Comparison of ENCODE assay signal across 14 cellular contexts in the genomic region with DNA sequence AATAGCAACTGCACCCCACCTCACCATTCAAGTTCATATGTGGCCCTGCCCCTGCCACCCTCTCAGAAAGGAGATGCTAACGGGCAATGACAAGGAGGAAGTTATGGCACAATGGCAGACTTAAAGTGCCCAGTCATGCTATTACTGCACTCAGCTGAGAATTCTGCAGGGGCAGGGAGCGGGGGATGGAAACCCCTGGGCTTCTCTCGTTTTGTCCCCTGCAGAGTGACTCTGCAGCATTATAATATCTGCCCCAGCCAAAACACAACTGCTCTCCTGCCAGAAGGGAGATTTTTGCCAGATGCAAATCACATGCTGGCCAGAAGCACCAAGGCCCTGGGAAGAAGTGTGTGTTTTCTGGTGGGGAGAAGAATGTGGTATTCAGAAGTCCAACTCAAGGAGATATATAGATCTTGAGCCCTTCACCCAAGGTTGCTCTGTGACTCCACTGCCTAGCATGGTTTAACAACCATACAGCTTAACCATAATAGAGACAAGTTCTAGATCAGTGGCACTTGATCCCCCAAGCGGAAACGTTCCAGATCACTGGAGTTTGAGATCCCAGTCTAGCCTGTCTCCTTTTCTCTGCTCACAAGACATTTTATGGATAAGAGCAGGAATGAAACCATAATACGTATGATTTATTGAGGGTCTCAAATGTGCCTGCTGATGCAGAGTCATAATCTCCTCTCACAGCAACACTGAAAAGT.
A peak's percentile ranks its signal among the peaks of the same experiment; 100 is the strongest.
DNase-seq lines count a peak whose midpoint lies in the region; ATAC-seq and TF ChIP-seq lines count a peak whose summit lies in the region.
"Had no signal": no experiment of that assay in that cellular context is flagged by ENCODE, and none has a peak within 500 bp of the region (broad histone marks: within the 10 kb centered on the region; RNA-seq: fewer than 3 reads in every experiment).

No MANE protein-coding gene starts in this region.

- H3K27ac ChIP-seq in dorsolateral prefrontal cortex = no peak overlapping the region
- H3K27ac ChIP-seq: colonic mucosa had no signal

- H3K4me3 ChIP-seq in choroid plexus epithelial cell (ENCODE audit: low read depth, low read length) (no peak overlapping the region), dorsolateral prefrontal cortex (no peak overlapping the region)
- H3K4me3 ChIP-seq: colonic mucosa had no signal

- peaks cover 0 to 5% of the 10 kb centered on the region in 2 donors for H3K36me3 Mint-ChIP-seq in CD14-positive monocyte
- H3K36me3 Mint-ChIP-seq in T-helper 17 cell (ENCODE audit: low read depth) = peaks cover 2% of the 10 kb centered on the region

- DNase-seq in CD14-positive monocyte (ENCODE audit: low spot score) (peak; percentile 70), MV-4-11 (lab: John Stamatoyannopoulos, UW) (peak; percentile 54), choroid plexus epithelial cell (ENCODE audit: low read depth) (peak; percentile 45), midbrain (lab: John Stamatoyannopoulos, UW) (peak; percentile 25), T-helper 17 cell (no peak), NCI-H128 (lab: John Stamatoyannopoulos, UW; ENCODE audit: unreplicated experiment) (no peak), dorsolateral prefrontal cortex (no peak)
- DNase-seq: activated CD4-positive, alpha-beta T cell treated with anti-CD3 and anti-CD28 coated beads for 36 hours; activated gamma-delta T cell treated with Interleukin-2 at 50 U/mL for 16 hours; CD4-positive, alpha-beta T cell; colonic mucosa; glutamatergic neuron; NCI-H2029 had no signal

- TF ChIP-seq CTCF in CD14-positive monocyte (IDR thresholded peaks at IDR 0.05) (no peak), choroid plexus epithelial cell (conservative IDR thresholded peaks at IDR 0.05; ENCODE audit: low read depth, low read length) (no peak), dorsolateral prefrontal cortex (IDR thresholded peaks at IDR 0.05 in 54 of 56, conservative IDR thresholded peaks at IDR 0.05 in 2 of 56; ENCODE audit: low read depth in 1 of 56, partially characterized antibody in 56 of 56) (no peak)

- no peaks in the 10 kb centered on the region for H3K27me3 Mint-ChIP-seq in CD14-positive monocyte (ENCODE audit: low read depth in 3 of 3)
- H3K27me3 Mint-ChIP-seq in T-helper 17 cell = no peaks in the 10 kb centered on the region
- H3K27me3 Mint-ChIP-seq: activated CD4-positive, alpha-beta T cell treated with anti-CD3 and anti-CD28 coated beads for 36 hours; CD4-positive, alpha-beta T cell had no signal

- H3K27ac Mint-ChIP-seq in CD14-positive monocyte = peak overlapping the region; percentile 77 to 94 (median 92)
- no peak overlapping the region for H3K27ac Mint-ChIP-seq in T-helper 17 cell
- H3K27ac Mint-ChIP-seq: activated CD4-positive, alpha-beta T cell treated with anti-CD3 and anti-CD28 coated beads for 36 hours had no signal

- peaks cover 42% of the 10 kb centered on the region for H3K4me1 Mint-ChIP-seq in CD14-positive monocyte
- peaks cover 46% of the 10 kb centered on the region for H3K4me1 Mint-ChIP-seq in T-helper 17 cell

- no peaks in the 10 kb centered on the region for H3K9me3 ChIP-seq in T-helper 17 cell (ENCODE audit: control insufficient read depth, low read length, poor library complexity, severe bottlenecking)
- H3K9me3 ChIP-seq: colonic mucosa had no signal

- H3K27me3 ChIP-seq in dorsolateral prefrontal cortex = peaks cover 0 to 4% (median 0%) of the 10 kb centered on the region in 45 donors
- H3K27me3 ChIP-seq: colonic mucosa had no signal

- no peak for ATAC-seq in T-helper 17 cell
- ATAC-seq in HG03565 (IDR thresholded peaks at IDR 0.05; ENCODE audit: unreplicated experiment) = no peak
- ATAC-seq: activated CD4-positive, alpha-beta T cell treated with anti-CD3 and anti-CD28 coated beads for 36 hours had no signal

- H3K9me3 Mint-ChIP-seq in CD14-positive monocyte = peaks cover 10 to 16% (median 12%) of the 10 kb centered on the region in 7 donors

- intact Hi-C loops in CD14-positive monocyte (cut with micrococcal nuclease) = no loop called here
- intact Hi-C loops in dorsolateral prefrontal cortex (cut with DNase I) = no loop called here

- no peak overlapping the region for H3K4me3 Mint-ChIP-seq in CD14-positive monocyte
- no peak overlapping the region for H3K4me3 Mint-ChIP-seq in T-helper 17 cell
- H3K4me3 Mint-ChIP-seq: activated CD4-positive, alpha-beta T cell treated with anti-CD3 and anti-CD28 coated beads for 36 hours; CD4-positive, alpha-beta T cell had no signal

Comparison
In these comparisons a context has a peak if more than half of its experiments do, and no peak if none do; other contexts are left out.
1. DNase-seq: peak in CD14-positive monocyte (single experiment), MV-4-11 (single experiment), choroid plexus epithelial cell (single experiment) and midbrain (single experiment); none in T-helper 17 cell (0 of 3), NCI-H128 (single experiment) and dorsolateral prefrontal cortex (0 of 10).